17 cellular contexts compared by ENCODE assay signal in genomic region chr10:77114181-77114821, GRCh38.
DNase-seq lines count a peak whose midpoint lies in the region; TF ChIP-seq lines count a peak whose summit lies in the region.
"Had no signal": no experiment of that assay in that cellular context is flagged by ENCODE, and none has a peak within 500 bp of the region (broad histone marks: within the 10 kb centered on the region; RNA-seq: fewer than 3 reads in every experiment).

No MANE protein-coding gene starts in this region.

- no peaks in the 10 kb centered on the region for H3K36me3 Mint-ChIP-seq in neural progenitor cell
- H3K36me3 Mint-ChIP-seq: CD4-positive, alpha-beta memory T cell had no signal

- no peaks in the 10 kb centered on the region for H3K9me3 ChIP-seq in HUES48 (ENCODE audit: control insufficient read depth, insufficient read depth, low read length)
- no peaks in the 10 kb centered on the region for H3K9me3 ChIP-seq in NT2/D1 (ENCODE audit: insufficient read depth, low read length)
- H3K9me3 ChIP-seq in neural progenitor cell (ENCODE audit: low read depth), result no peaks in the 10 kb centered on the region
- H3K9me3 ChIP-seq: BLaER1, SK-N-SH had no signal

- DNase-seq in NT2/D1 (ENCODE audit: low read depth, low spot score), result peak; percentile 90
- DNase-seq in iPS DF 4.7 (ENCODE audit: extremely low read depth, low spot score), result peak; percentile 87
- peak; percentile 63 for DNase-seq in neural progenitor cell (ENCODE audit: low spot score)
- DNase-seq in activated CD8-positive, alpha-beta memory T cell treated with anti-CD3 and anti-CD28 coated beads for 24 hours, result no peak
- DNase-seq in NCI-H2029 (lab: John Stamatoyannopoulos, UW), result no peak
- DNase-seq in NCI-H774 (lab: John Stamatoyannopoulos, UW), result no peak
- DNase-seq: CD4-positive, alpha-beta memory T cell; DMS153; EL; NCI-H1417 treated with DMSO at 0.1 percent for 48 hours; NCI-H1930; NCI-H82; RPMI8226; SHP77 treated with DMSO at 0.1 percent for 48 hours; SK-N-SH had no signal

- no peak overlapping the region for H3K27ac Mint-ChIP-seq in neural progenitor cell
- H3K27ac Mint-ChIP-seq: CD4-positive, alpha-beta memory T cell had no signal

- H3K36me3 ChIP-seq in HUES48 (ENCODE audit: control insufficient read depth, insufficient read depth, low read length) (no peaks in the 10 kb centered on the region), NT2/D1 (ENCODE audit: insufficient read depth, insufficient read length, low read length) (no peaks in the 10 kb centered on the region), neural progenitor cell (no peaks in the 10 kb centered on the region)
- H3K36me3 ChIP-seq: BLaER1 had no signal

- no peak for TF ChIP-seq CTCF in neural progenitor cell (IDR thresholded peaks at IDR 0.05)

- no peak overlapping the region; the same call in 1 of the 2 replicates for H3K9ac ChIP-seq in HUES48 (ENCODE audit: low read depth, low read length)
- H3K9ac ChIP-seq in NT2/D1 (ENCODE audit: insufficient read length, low read depth), result no peak overlapping the region
- no peak overlapping the region for H3K9ac ChIP-seq in neural progenitor cell
- H3K9ac ChIP-seq: BLaER1, SK-N-SH had no signal

- H3K9me3 Mint-ChIP-seq in neural progenitor cell, result no peaks in the 10 kb centered on the region

- no peaks in the 10 kb centered on the region for H4K20me1 ChIP-seq in neural progenitor cell (ENCODE audit: low read depth)
- H4K20me1 ChIP-seq: BLaER1 had no signal

- H3K27ac ChIP-seq in HUES48 (ENCODE audit: low read depth, low read length) (peak overlapping the region; percentile 88), neural progenitor cell (peak overlapping the region; percentile 0)
- H3K27ac ChIP-seq: BLaER1 had no signal

- H3F3A ChIP-seq in neural progenitor cell (ENCODE audit: low read depth), result peaks cover 14% of the 10 kb centered on the region

- H3K4me1 ChIP-seq in HUES48 (ENCODE audit: control insufficient read depth, insufficient read depth, low read length) (peaks cover 47% of the 10 kb centered on the region), NT2/D1 (ENCODE audit: insufficient read depth, insufficient read length) (peaks cover 12% of the 10 kb centered on the region), neural progenitor cell (peaks cover 20% of the 10 kb centered on the region)

- peaks cover 14% of the 10 kb centered on the region for H3K4me1 Mint-ChIP-seq in neural progenitor cell
- H3K4me1 Mint-ChIP-seq: CD4-positive, alpha-beta memory T cell had no signal

- H3K27me3 Mint-ChIP-seq in neural progenitor cell (ENCODE audit: insufficient read depth, low read depth), result peaks cover 2% of the 10 kb centered on the region

- H3K4me3 Mint-ChIP-seq in neural progenitor cell, result no peak overlapping the region
- H3K4me3 Mint-ChIP-seq: CD4-positive, alpha-beta memory T cell had no signal

- H3K4me2 ChIP-seq in neural progenitor cell, result peak overlapping the region; percentile 51
- H3K4me2 ChIP-seq: BLaER1, SK-N-SH had no signal

- H2AFZ ChIP-seq in neural progenitor cell (replicated peaks), result no peak overlapping the region

- H3K4me3 ChIP-seq in HUES48 (ENCODE audit: low read depth, low read length), result peak overlapping the region; percentile 31
- H3K4me3 ChIP-seq in NT2/D1 (ENCODE audit: insufficient read length, low read depth), result no peak overlapping the region
- H3K4me3 ChIP-seq in neural progenitor cell, result peak overlapping the region; percentile 3
- H3K4me3 ChIP-seq: BLaER1 had no signal

- no peaks in the 10 kb centered on the region for H3K79me2 ChIP-seq in neural progenitor cell (ENCODE audit: low read depth)

- H3K27me3 ChIP-seq in HUES48 (ENCODE audit: control insufficient read depth, insufficient read depth, low read length) (no peaks in the 10 kb centered on the region), NT2/D1 (ENCODE audit: insufficient read depth, insufficient read length) (no peaks in the 10 kb centered on the region), neural progenitor cell (peaks cover 8% of the 10 kb centered on the region)
- H3K27me3 ChIP-seq: BLaER1 had no signal

Comparison
In these comparisons a context has a peak if more than half of its experiments do, and no peak if none do; other contexts are left out.
1. DNase-seq: peak in NT2/D1 (single experiment), iPS DF 4.7 (single experiment) and neural progenitor cell (single experiment); none in activated CD8-positive, alpha-beta memory T cell treated with anti-CD3 and anti-CD28 coated beads for 24 hours (single experiment), NCI-H2029 (single experiment) and NCI-H774 (single experiment).